Comparison of ENCODE assay signal across 8 cellular contexts in the genomic region with DNA sequence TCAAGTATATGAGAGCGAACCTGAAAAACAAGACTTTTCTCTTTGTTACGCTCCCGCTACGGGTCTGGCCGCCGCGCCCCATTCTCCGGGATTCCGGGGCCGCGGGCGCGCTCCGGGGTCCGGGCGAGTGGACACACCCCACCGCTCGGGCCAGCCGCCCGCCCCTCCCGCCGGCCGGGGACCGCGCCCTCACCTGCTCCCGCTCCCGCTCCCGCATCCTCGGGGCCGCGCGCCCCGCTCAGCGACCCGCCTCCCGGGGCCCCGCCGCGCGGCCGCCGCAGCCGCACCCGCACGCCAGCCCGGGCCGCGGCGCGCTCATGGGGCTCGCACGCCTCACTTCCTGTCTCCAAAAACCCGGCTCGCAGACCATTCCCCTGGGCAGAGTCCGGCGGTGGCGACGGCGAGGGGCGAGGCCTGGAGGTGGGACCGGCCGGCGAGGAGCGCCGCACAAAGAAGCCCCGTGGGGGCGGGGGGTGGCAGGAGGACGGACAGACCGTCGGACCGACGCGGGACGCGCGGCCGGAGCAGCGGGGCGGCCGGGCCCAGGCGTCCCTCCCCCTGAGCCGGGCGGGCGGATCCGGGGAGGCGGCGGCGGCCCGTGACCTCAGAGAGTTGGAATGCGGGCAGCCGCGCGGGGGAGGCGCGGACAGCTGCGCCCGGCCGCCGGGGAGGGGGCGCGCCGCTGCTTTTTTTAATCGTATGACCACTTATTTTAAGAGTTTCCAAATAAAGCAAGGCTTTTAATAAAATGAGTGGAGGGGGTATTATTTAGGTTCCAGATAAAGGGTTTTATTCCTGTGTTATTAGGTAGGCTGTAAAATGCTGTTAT. TPM values are rescaled to one million over a fixed set of nuclear protein-coding genes. Genes with fewer than 3 reads are reported as not detected.
DNase-seq lines count a peak whose midpoint lies in the region; ATAC-seq, FAIRE-seq and TF ChIP-seq lines count a peak whose summit lies in the region.

Gene PTPN21 (minus strand): TSS at position 550 of the 829 bp plus-strand sequence. CDS start 4,590 bp downstream, outside the sequence.

- H3K27ac ChIP-seq in CD4-positive, alpha-beta T cell (ENCODE audit: low read depth, low read length): no peak within 1 kb of the TSS
- H3K27ac ChIP-seq in left ventricle myocardium inferior (replicated peaks): peak within 1 kb of the TSS; percentile 96
- H3K27ac ChIP-seq in pancreas: peak within 1 kb of the TSS; percentile 69 to 92 (median 86)

- TF ChIP-seq CTCF in CD4-positive, alpha-beta T cell (IDR thresholded peaks at IDR 0.05): no peak
- TF ChIP-seq CTCF in astrocyte of the cerebellum (IDR thresholded peaks at IDR 0.05; ENCODE audit: low read depth, low read length, missing control alignments) (no peak), left ventricle myocardium inferior (IDR thresholded peaks at IDR 0.05; ENCODE audit: borderline replicate concordance) (no peak), pancreas (IDR thresholded peaks at IDR 0.05) (no peak)

- H3K4me1 ChIP-seq in left ventricle myocardium inferior (peaks cover 67% of the 10 kb centered on the region), pancreas (peaks cover 8 to 33% (median 16%) of the 10 kb centered on the region in 3 donors)

- peak within 1 kb of the TSS; percentile 87 for H3K4me3 Mint-ChIP-seq in CD4-positive, alpha-beta T cell

- DNase-seq in CD4-positive, alpha-beta T cell: no peak
- peak; percentile 25 for DNase-seq in NCI-H2171 treated with DMSO at 0.1 percent for 48 hours (lab: John Stamatoyannopoulos, UW)
- no peak for DNase-seq in astrocyte of the cerebellum (ENCODE audit: low read depth)
- peak; percentile 82 for DNase-seq in left ventricle myocardium inferior
- DNase-seq in pancreas: peak; percentile 74 to 90 (median 81)

- in situ Hi-C loops in astrocyte of the cerebellum (cut with HindIII; ENCODE audit: low sequenced_read_pairs): loop anchor here (5.0 kb wide), 1 partner anchor 42 kb away; no protein-coding TSS in a partner anchor

- H3K27me3 Mint-ChIP-seq in CD4-positive, alpha-beta T cell: peaks cover 77% of the 10 kb centered on the region

- POLR2A ChIA-PET in CD4-positive, alpha-beta T cell (lab: Charles Lee): interaction anchor here (1.0 kb wide), 1 partner anchor 10 kb away, joined by 3 read pairs; no protein-coding TSS in a partner anchor

- 0 to 1% methylated on average over 78 to 103 of the region's 103 CpGs for WGBS in pancreas, 2 donors

- CTCF ChIA-PET in CD4-positive, alpha-beta T cell (lab: Charles Lee): no interaction called here

- intact Hi-C loops in CD4-positive, alpha-beta T cell (cut with DNase I, micrococcal nuclease): loop anchor here (5.0 to 10.0 kb wide), 3 partner anchors 270 to 610 kb away; partner anchors contain the start of genes GPR65 (in 1 of the 2) and TTC8 (in 1 of the 2)
- intact Hi-C loops in left ventricle myocardium inferior (cut with micrococcal nuclease) (no loop called here), pancreas (cut with DNase I) (loop anchor here in 2 of 3 donors (5.0 to 10.0 kb wide), 3 partner anchors 60 to 360 kb away; no protein-coding TSS in a partner anchor)

- peaks cover 52% of the 10 kb centered on the region for H3K4me1 Mint-ChIP-seq in CD4-positive, alpha-beta T cell (ENCODE audit: low read depth)

- no peaks in the 10 kb centered on the region for H3K9me3 ChIP-seq in CD4-positive, alpha-beta T cell (ENCODE audit: control insufficient read depth, low read length)
- no peaks in the 10 kb centered on the region for H3K9me3 ChIP-seq in left ventricle myocardium inferior (replicated peaks)
- H3K9me3 ChIP-seq in pancreas: no peaks in the 10 kb centered on the region

- H3K27me3 ChIP-seq in CD4-positive, alpha-beta T cell (ENCODE audit: control insufficient read depth, insufficient read depth, low read length): peaks cover 54% of the 10 kb centered on the region
- H3K27me3 ChIP-seq in left ventricle myocardium inferior (ENCODE audit: low read depth) (no peaks in the 10 kb centered on the region), pancreas (no peaks in the 10 kb centered on the region)

- FAIRE-seq in pancreas (lab: Jason Lieb, UNC): no peak

- no peak within 1 kb of the TSS for H3K27ac Mint-ChIP-seq in CD4-positive, alpha-beta T cell

- H3K36me3 Mint-ChIP-seq in CD4-positive, alpha-beta T cell (ENCODE audit: low read depth): no peaks in the 10 kb centered on the region

- H3K36me3 ChIP-seq in left ventricle myocardium inferior (peaks cover 7% of the 10 kb centered on the region), pancreas (no peaks in the 10 kb centered on the region)

- H3K9me3 Mint-ChIP-seq in CD4-positive, alpha-beta T cell: no peaks in the 10 kb centered on the region

- H3K4me3 ChIP-seq in astrocyte of the cerebellum (ENCODE audit: low read depth, low read length) (peak within 1 kb of the TSS; percentile 87), left ventricle myocardium inferior (peak within 1 kb of the TSS; percentile 83), pancreas (peak within 1 kb of the TSS; percentile 51 to 72 (median 66))

- ATAC-seq in CD4-positive, alpha-beta T cell (ENCODE audit: poor library complexity): no peak
- ATAC-seq in GM19324 (IDR thresholded peaks at IDR 0.05; ENCODE audit: low FRiP score, unreplicated experiment) (peak; percentile 43), pancreas (peak; percentile 75 to 86 (median 81)), GM18861 (IDR thresholded peaks at IDR 0.05; ENCODE audit: unreplicated experiment) (no peak), HG03439 (IDR thresholded peaks at IDR 0.05; ENCODE audit: unreplicated experiment) (no peak)

RNA-seq across cellular contexts. Expression of gene PTPN21, which starts in this region (rescaled TPM):
- total RNA-seq in CD4-positive, alpha-beta T cell: not detected
- total RNA-seq in left ventricle myocardium inferior (42.3 TPM), pancreas (10 to 100 TPM; 10.1 to 13.6 (median 11.0) TPM)
- polyA plus RNA-seq in pancreas: 1 to 10 TPM; 5.0 to 7.2 TPM

Comparison
In these comparisons a context has a peak if more than half of its experiments do, and no peak if none do; other contexts are left out.
1. RNA of gene PTPN21 (total RNA-seq): 42.3 TPM in left ventricle myocardium inferior (single experiment) and 10.1 to 13.6 TPM in pancreas; not detected in CD4-positive, alpha-beta T cell; every median in the first group is over 10 times any median in the second.
2. ATAC-seq: peak in GM19324 (single experiment) and pancreas (4 of 4); none in CD4-positive, alpha-beta T cell (single experiment), GM18861 (single experiment) and HG03439 (single experiment).
3. DNase-seq: peak in NCI-H2171 treated with DMSO at 0.1 percent for 48 hours (single experiment), left ventricle myocardium inferior (single experiment) and pancreas (6 of 6); none in CD4-positive, alpha-beta T cell (0 of 10) and astrocyte of the cerebellum (single experiment).
4. Peak in every context shown above with its lines, with median percentiles within 50 percentile points of each other: H3K4me3 ChIP-seq.